In genomic region chr14:101192661-101193000, GRCh38 we compare ENCODE assay signal across 1 cellular context.
TF ChIP-seq lines count a peak whose summit lies in the region.

No MANE protein-coding gene starts in this region.

TF ChIP-seq in SK-N-SH, 30 proteins besides CTCF, POLR2A, EP300 and RAD21 (continued from another document):
- TF ChIP-seq PBX3 (IDR thresholded peaks at IDR 0.05) (no peak), ZBTB33 (IDR thresholded peaks at IDR 0.05; ENCODE audit: borderline replicate concordance, low read depth) (no peak), SIN3A (IDR thresholded peaks at IDR 0.05; ENCODE audit: borderline replicate concordance, low read depth, low read length) (no peak), YY1 (IDR thresholded peaks at IDR 0.05; ENCODE audit: low read depth) (no peak), USF2 (IDR thresholded peaks at IDR 0.05; ENCODE audit: borderline replicate concordance, low read depth, low read length) (no peak), NRF1 (IDR thresholded peaks at IDR 0.05; ENCODE audit: low read depth, low read length) (no peak), FOXM1 (IDR thresholded peaks at IDR 0.05; ENCODE audit: low read depth) (no peak), EZH2phosphoT487 (IDR thresholded peaks at IDR 0.05; ENCODE audit: borderline replicate concordance, low read depth) (no peak), MEF2A (IDR thresholded peaks at IDR 0.05; ENCODE audit: borderline replicate concordance, low read depth) (no peak), IRF3 (IDR thresholded peaks at IDR 0.05; ENCODE audit: low read depth, low read length) (no peak)
- TF ChIP-seq, protein P1, sequence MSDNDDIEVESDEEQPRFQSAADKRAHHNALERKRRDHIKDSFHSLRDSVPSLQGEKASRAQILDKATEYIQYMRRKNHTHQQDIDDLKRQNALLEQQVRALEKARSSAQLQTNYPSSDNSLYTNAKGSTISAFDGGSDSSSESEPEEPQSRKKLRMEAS (IDR thresholded peaks at IDR 0.05; ENCODE audit: low read depth) = no peak
